9 cellular contexts compared by ENCODE assay signal in genomic region chr5:1343931-1344901, GRCh38. TPM values are rescaled to one million over a fixed set of nuclear protein-coding genes. Genes with fewer than 3 reads are reported as not detected.
DNase-seq lines count a peak whose midpoint lies in the region; ATAC-seq lines count a peak whose summit lies in the region.
"Had no signal": no experiment of that assay in that cellular context is flagged by ENCODE, and none has a peak within 500 bp of the region (broad histone marks: within the 10 kb centered on the region; RNA-seq: fewer than 3 reads in every experiment).

No MANE protein-coding gene starts in this region.

- peaks cover 42% of the 10 kb centered on the region for H3K4me1 Mint-ChIP-seq in activated naive CD4-positive, alpha-beta T cell treated with anti-CD3 and anti-CD28 coated beads, Interleukin-2, amount 10 ng/mL, durations not matched to agents 7 days and 5 days

- H3K4me3 ChIP-seq in iPS-15b (ENCODE audit: low read depth, low read length), result peak overlapping the region; percentile 53

- H3K27me3 Mint-ChIP-seq in activated naive CD4-positive, alpha-beta T cell treated with anti-CD3 and anti-CD28 coated beads, Interleukin-2, amount 10 ng/mL, durations not matched to agents 7 days and 5 days, result no peaks in the 10 kb centered on the region

- H3K9ac ChIP-seq in iPS-15b (ENCODE audit: low read depth, low read length), result peak overlapping the region; percentile 27

- CTCF ChIA-PET in activated naive CD4-positive, alpha-beta T cell treated with anti-CD3 and anti-CD28 coated beads, Interleukin-2, amount 10 ng/mL, durations not matched to agents 7 days and 5 days (lab: Charles Lee), result interaction anchor here (1.2 kb wide), 1 partner anchor 28 kb away, joined by 6 read pairs; no protein-coding TSS in a partner anchor

- H3K4me3 Mint-ChIP-seq in activated naive CD4-positive, alpha-beta T cell treated with anti-CD3 and anti-CD28 coated beads, Interleukin-2, amount 10 ng/mL, durations not matched to agents 7 days and 5 days, result peak overlapping the region; percentile 88

- H3K27me3 ChIP-seq in iPS-15b (ENCODE audit: control insufficient read depth, insufficient read depth, low read length), result no peaks in the 10 kb centered on the region

- H3K36me3 Mint-ChIP-seq in activated naive CD4-positive, alpha-beta T cell treated with anti-CD3 and anti-CD28 coated beads, Interleukin-2, amount 10 ng/mL, durations not matched to agents 7 days and 5 days, result peaks cover 24% of the 10 kb centered on the region

- ATAC-seq in GM21737 (IDR thresholded peaks at IDR 0.05; ENCODE audit: unreplicated experiment), result peak; percentile 20

- H3K9me3 ChIP-seq in iPS-15b (ENCODE audit: control insufficient read depth, insufficient read depth, low read length), result no peaks in the 10 kb centered on the region

- peaks cover 27% of the 10 kb centered on the region for H3K36me3 ChIP-seq in iPS-15b (ENCODE audit: control insufficient read depth, insufficient read depth, low read length)

- DNase-seq in ELR (ENCODE audit: low read depth) (peak; percentile 43), M059J (ENCODE audit: low read depth) (peak; percentile 26), midbrain (lab: John Stamatoyannopoulos, UW) (no peak), NCI-H1436 treated with DMSO at 0.1 percent for 48 hours (lab: John Stamatoyannopoulos, UW) (no peak)
- DNase-seq in activated naive CD4-positive, alpha-beta T cell treated with anti-CD3 and anti-CD28 coated beads, Interleukin-2, amount 10 ng/mL, durations not matched to agents 7 days and 5 days, result no peak
- peak; percentile 44 for DNase-seq in stimulated activated CD4-positive, alpha-beta T cell treated with anti-CD3 and anti-CD28 coated beads, Interleukin-15, amount 100 ng/mL, for 24 hours

- peak overlapping the region; percentile 81 for H3K27ac Mint-ChIP-seq in activated naive CD4-positive, alpha-beta T cell treated with anti-CD3 and anti-CD28 coated beads, Interleukin-2, amount 10 ng/mL, durations not matched to agents 7 days and 5 days

- peaks cover 2% of the 10 kb centered on the region for H3K4me1 ChIP-seq in iPS-15b (ENCODE audit: control insufficient read depth, insufficient read depth, low read length)

- H3K9me3 Mint-ChIP-seq in activated naive CD4-positive, alpha-beta T cell treated with anti-CD3 and anti-CD28 coated beads, Interleukin-2, amount 10 ng/mL, durations not matched to agents 7 days and 5 days, result no peaks in the 10 kb centered on the region

RNA-seq across cellular contexts. Expression of gene CLPTM1L, which starts 0.7 kb away (rescaled TPM):
- total RNA-seq in M059J (2014; rRNA removed; shearing (Covaris generic)), result 150 and 262 TPM in 2 replicates

RNA-seq across cellular contexts. Expression of gene TERT, which starts 49.3 kb away (rescaled TPM):
- total RNA-seq in M059J (2014; rRNA removed; shearing (Covaris generic)), result 0.62 TPM in 1 of 2 replicates, not detected in the other
- total RNA-seq: temporal lobe had no signal

Comparison
In these comparisons a context has a peak if more than half of its experiments do, and no peak if none do; other contexts are left out.
1. DNase-seq: peak in ELR (single experiment), M059J (single experiment) and stimulated activated CD4-positive, alpha-beta T cell treated with anti-CD3 and anti-CD28 coated beads, Interleukin-15, amount 100 ng/mL, for 24 hours (single experiment); none in activated naive CD4-positive, alpha-beta T cell treated with anti-CD3 and anti-CD28 coated beads, Interleukin-2, amount 10 ng/mL, durations not matched to agents 7 days and 5 days (single experiment), midbrain (single experiment) and NCI-H1436 treated with DMSO at 0.1 percent for 48 hours (single experiment).